In the genomic region with DNA sequence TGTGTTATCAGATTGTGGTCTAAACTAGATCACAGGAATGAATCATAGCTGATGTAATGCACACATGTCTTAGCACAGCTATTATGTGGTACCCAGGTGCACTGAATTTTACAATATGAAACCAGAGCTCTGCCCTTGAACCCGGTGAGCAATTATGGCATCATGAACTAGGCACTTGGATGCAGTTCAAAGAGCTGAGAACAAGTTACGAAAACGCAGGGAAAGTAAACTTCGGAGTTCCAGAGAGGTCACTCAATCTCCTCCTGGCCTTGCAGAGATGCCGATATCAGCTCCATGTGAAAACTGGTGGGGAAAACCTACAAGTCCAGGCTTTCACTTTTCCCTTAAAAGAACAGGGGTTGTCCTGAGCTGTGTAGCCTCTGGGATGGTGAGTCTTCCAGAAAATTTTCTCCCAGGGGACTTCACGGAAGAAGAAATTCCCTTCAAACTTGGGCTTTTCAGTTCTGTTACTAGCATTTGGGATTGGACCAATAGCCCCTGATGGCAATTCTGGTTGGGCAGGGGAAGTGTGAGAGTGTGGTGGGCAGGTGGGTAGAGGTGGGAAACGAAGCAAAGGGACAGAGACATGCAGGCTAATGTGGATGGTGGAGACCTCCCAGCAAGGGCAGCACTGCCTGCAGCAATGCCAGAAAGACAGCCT, we compare ENCODE assay signal across 10 cellular contexts.
DNase-seq lines count a peak whose midpoint lies in the region; ATAC-seq, FAIRE-seq and TF ChIP-seq lines count a peak whose summit lies in the region.
"Had no signal": no experiment of that assay in that cellular context is flagged by ENCODE, and none has a peak within 500 bp of the region (broad histone marks: within the 10 kb centered on the region; RNA-seq: fewer than 3 reads in every experiment).

No MANE protein-coding gene starts in this region.

- no peak for TF ChIP-seq CTCF in AG04449 (IDR thresholded peaks at IDR 0.05; ENCODE audit: insufficient read depth, low read length, missing control alignments)
- no peak for TF ChIP-seq CTCF in HFFc6 (IDR thresholded peaks at IDR 0.05)
- TF ChIP-seq CTCF in WI38 (IDR thresholded peaks at IDR 0.05; ENCODE audit: low read depth, low read length): no peak
- no peak for TF ChIP-seq CTCF in glutamatergic neuron (IDR thresholded peaks at IDR 0.05; ENCODE audit: partially characterized antibody, unreplicated experiment)

- H3K36me3 Mint-ChIP-seq in HFFc6 (ENCODE audit: low read depth) (peaks cover 12% of the 10 kb centered on the region), glutamatergic neuron (ENCODE audit: unreplicated experiment) (peaks cover 21% of the 10 kb centered on the region)
- H3K36me3 Mint-ChIP-seq: IgD-negative memory B cell had no signal

- H3K27me3 Mint-ChIP-seq in HFFc6 (ENCODE audit: insufficient read depth) (peaks cover 4% of the 10 kb centered on the region), glutamatergic neuron (ENCODE audit: unreplicated experiment) (peaks cover 6% of the 10 kb centered on the region)

- H3K4me1 Mint-ChIP-seq in HFFc6 (ENCODE audit: low read depth): peaks cover 31% of the 10 kb centered on the region
- peaks cover 2% of the 10 kb centered on the region for H3K4me1 Mint-ChIP-seq in glutamatergic neuron (ENCODE audit: low read depth, unreplicated experiment)

- H3K4me3 Mint-ChIP-seq in HFFc6: peak overlapping the region; percentile 70
- no peak overlapping the region for H3K4me3 Mint-ChIP-seq in glutamatergic neuron (ENCODE audit: unreplicated experiment)
- H3K4me3 Mint-ChIP-seq: IgD-negative memory B cell had no signal

- CTCF ChIA-PET in AG04449 (lab: Yijun Ruan, JAX): interaction anchor here (0.8 to 2.4 kb wide), 8 partner anchors 15 to 228 kb away, joined by 3 to 8 read pairs (median 4); no protein-coding TSS in a partner anchor

- DNase-seq in AG04449 (ENCODE audit: low read depth, low spot score) (peak; percentile 14), HFFc6 (peak; percentile 65), islet precursor cell (peak; percentile 36), glutamatergic neuron (no peak), GM12891 (ENCODE audit: insufficient read length, low spot score) (no peak)
- DNase-seq: cortex of kidney had no signal

- ATAC-seq in GM18868 (IDR thresholded peaks at IDR 0.05; ENCODE audit: unreplicated experiment) (no peak), GM21619 (IDR thresholded peaks at IDR 0.05; ENCODE audit: unreplicated experiment) (no peak)

- no peaks in the 10 kb centered on the region; the same call in 1 of the 2 replicates for H3K9me3 Mint-ChIP-seq in HFFc6
- peaks cover 3% of the 10 kb centered on the region for H3K9me3 Mint-ChIP-seq in glutamatergic neuron (ENCODE audit: unreplicated experiment)

- H3K27ac Mint-ChIP-seq in HFFc6: peak overlapping the region; percentile 68
- H3K27ac Mint-ChIP-seq in glutamatergic neuron (ENCODE audit: unreplicated experiment): no peak overlapping the region
- H3K27ac Mint-ChIP-seq: IgD-negative memory B cell had no signal

- POLR2A ChIA-PET in AG04449 (lab: Yijun Ruan, JAX): no interaction called here

- no peak for FAIRE-seq in GM12891 (lab: Jason Lieb, UNC)

- H3K4me3 ChIP-seq in AG04449 (ENCODE audit: low read depth, low read length) (no peak overlapping the region), WI38 (ENCODE audit: low read depth, low read length) (peak overlapping the region; percentile 28)

- TF ChIP-seq POLR2A in GM12891 (IDR thresholded peaks at IDR 0.05; ENCODE audit: low read depth, low read length): no peak

TF ChIP-seq in GM12891, 5 proteins besides CTCF, POLR2A, EP300 and RAD21:
- TF ChIP-seq PAX5 (IDR thresholded peaks at IDR 0.05; ENCODE audit: insufficient read depth, low read length, severe bottlenecking) (no peak), POU2F2 (IDR thresholded peaks at IDR 0.05; ENCODE audit: low read depth, low read length) (no peak), POLR2AphosphoS5 (IDR thresholded peaks at IDR 0.05; ENCODE audit: low read depth, low read length) (no peak), TAF1 (IDR thresholded peaks at IDR 0.05; ENCODE audit: low read depth, low read length) (no peak), SPI1 (IDR thresholded peaks at IDR 0.05; ENCODE audit: low read depth, low read length) (no peak)

Comparison
In these comparisons a context has a peak if more than half of its experiments do, and no peak if none do; other contexts are left out.
1. DNase-seq: peak in AG04449 (single experiment), HFFc6 (single experiment) and islet precursor cell (single experiment); none in glutamatergic neuron (single experiment) and GM12891 (single experiment).